12 cellular contexts compared by ENCODE assay signal in the genomic region with DNA sequence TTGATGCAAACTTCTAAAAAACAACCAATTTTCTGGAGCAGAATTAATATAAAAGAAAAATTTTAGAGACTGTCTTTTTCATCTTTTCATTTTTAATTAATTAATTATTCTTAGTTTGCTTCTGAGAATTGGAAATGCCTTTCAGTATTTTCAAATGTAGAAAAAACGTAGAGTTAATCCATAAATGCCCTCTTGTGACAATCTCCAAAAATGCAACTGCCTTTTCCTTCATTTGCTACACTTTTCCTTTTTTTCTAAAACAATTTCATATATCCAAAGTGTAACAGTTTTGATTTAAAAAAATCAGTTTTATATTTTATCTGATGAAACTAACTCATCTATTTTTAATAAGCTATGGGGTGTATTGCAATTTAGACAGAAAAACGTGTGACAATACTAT.
A peak's percentile ranks its signal among the peaks of the same experiment; 100 is the strongest.
DNase-seq lines count a peak whose midpoint lies in the region; ATAC-seq and TF ChIP-seq lines count a peak whose summit lies in the region.
"Had no signal": no experiment of that assay in that cellular context is flagged by ENCODE, and none has a peak within 500 bp of the region (broad histone marks: within the 10 kb centered on the region; RNA-seq: fewer than 3 reads in every experiment).

No MANE protein-coding gene starts in this region.

- H3K79me2 ChIP-seq in PC-9 (ENCODE audit: low read depth): no peaks in the 10 kb centered on the region

- peak; percentile 31; the same call in 1 of the 2 replicates for TF ChIP-seq CTCF in PC-9 (conservative IDR thresholded peaks at IDR 0.05)
- peak; percentile 49 for TF ChIP-seq CTCF in fibroblast of pulmonary artery (IDR thresholded peaks at IDR 0.05; ENCODE audit: low read length, missing control alignments)

- POLR2A ChIA-PET in PC-9 (lab: Charles Lee; ENCODE audit: unreplicated experiment): no interaction called here

- no peaks in the 10 kb centered on the region for H3K36me3 ChIP-seq in H7 (replicated peaks; ENCODE audit: control insufficient read depth, insufficient read depth, low read length)
- H3K36me3 ChIP-seq in PC-9 (ENCODE audit: low read depth): no peaks in the 10 kb centered on the region

- no peaks in the 10 kb centered on the region for H3K4me1 ChIP-seq in PC-9 (replicated peaks; ENCODE audit: insufficient read depth)

- no peaks in the 10 kb centered on the region for H3K9me2 ChIP-seq in PC-9 (ENCODE audit: insufficient read depth)

- H3K9me3 ChIP-seq in PC-9 (ENCODE audit: insufficient read depth, low read depth): no peaks in the 10 kb centered on the region

- intact Hi-C loops in PC-9 (cut with micrococcal nuclease; ENCODE audit: unreplicated experiment): loop anchor here (10.0 kb wide), 1 partner anchor 304 kb away; no protein-coding TSS in a partner anchor

- H3F3A ChIP-seq in PC-9 (ENCODE audit: insufficient read depth, low read depth): no peaks in the 10 kb centered on the region

- H2AFZ ChIP-seq in PC-9: no peak overlapping the region

- ATAC-seq in GM19351 (IDR thresholded peaks at IDR 0.05; ENCODE audit: unreplicated experiment) (no peak), GM21576 (IDR thresholded peaks at IDR 0.05; ENCODE audit: unreplicated experiment) (no peak), GM21737 (IDR thresholded peaks at IDR 0.05; ENCODE audit: unreplicated experiment) (no peak)
- ATAC-seq: CD8-positive, alpha-beta T cell; natural killer cell had no signal

- H3K27me3 ChIP-seq in H7 (ENCODE audit: control insufficient read depth, insufficient read depth, low read length) (no peaks in the 10 kb centered on the region; the same call in 1 of the 2 replicates), PC-9 (ENCODE audit: insufficient read depth, low read depth) (no peaks in the 10 kb centered on the region)

- H3K4me2 ChIP-seq in PC-9: no peak overlapping the region

- CTCF ChIA-PET in PC-9 (lab: Charles Lee): no interaction called here

- no peaks in the 10 kb centered on the region for H4K20me1 ChIP-seq in PC-9 (ENCODE audit: insufficient read depth)

- no peak overlapping the region for H3K27ac ChIP-seq in PC-9

- BruUV-seq in PC-9 (replicated peaks; lab: Mats Ljungman, UMichigan): no TSS peak

- H3K4me3 ChIP-seq in H7 (ENCODE audit: insufficient read depth, low read depth, low read length) (no peak overlapping the region), PC-9 (no peak overlapping the region), fibroblast of pulmonary artery (replicated peaks; ENCODE audit: low read depth, low read length) (no peak overlapping the region)

- DNase-seq in A172 (ENCODE audit: low spot score) (peak; percentile 0), H7 (peak; percentile 2), PC-9 (no peak), fibroblast of pulmonary artery (ENCODE audit: low read depth) (peak; percentile 44), HK-2 (ENCODE audit: unreplicated experiment) (no peak)
- DNase-seq: CD8-positive, alpha-beta T cell; islet precursor cell; natural killer cell; NCI-H2029 had no signal

Comparison
In these comparisons a context has a peak if more than half of its experiments do, and no peak if none do; other contexts are left out.
1. DNase-seq: peak in A172 (single experiment), H7 (single experiment) and fibroblast of pulmonary artery (single experiment); none in PC-9 (0 of 2) and HK-2 (single experiment).